ENCODE assay signal across 8 cellular contexts in genomic region chr6:43174263-43175112, GRCh38. TPM values are rescaled to one million over a fixed set of nuclear protein-coding genes. Genes with fewer than 3 reads are reported as not detected.
A peak's percentile ranks its signal among the peaks of the same experiment; 100 is the strongest.
DNase-seq lines count a peak whose midpoint lies in the region; ATAC-seq and TF ChIP-seq lines count a peak whose summit lies in the region.

No MANE protein-coding gene starts in this region.

- no peak overlapping the region for H3K9ac ChIP-seq in PC-3 (ENCODE audit: low read length)
- H3K9ac ChIP-seq in mucosa of rectum (ENCODE audit: low read depth in 1 of 2, low read length in 2 of 2): peak overlapping the region; percentile 65 to 75

- peaks cover 38% of the 10 kb centered on the region for H3K79me2 ChIP-seq in PC-3 (ENCODE audit: low read length)

- peaks cover 42% of the 10 kb centered on the region for H3K4me1 Mint-ChIP-seq in activated T-cell treated with anti-CD3 and anti-CD28 coated beads, Interleukin-2, amount 50 U/mL, for 4 hours (ENCODE audit: low read depth)

- peaks cover 14% of the 10 kb centered on the region for H3K36me3 Mint-ChIP-seq in activated T-cell treated with anti-CD3 and anti-CD28 coated beads, Interleukin-2, amount 50 U/mL, for 4 hours (ENCODE audit: insufficient read depth)

- intact Hi-C loops in PC-3 (cut with micrococcal nuclease): no loop called here

- TF ChIP-seq RAD21 in Ishikawa (IDR thresholded peaks at IDR 0.05; ENCODE audit: low read depth): no peak

- H3K9me2 ChIP-seq in PC-3 (replicated peaks; ENCODE audit: low read length): no peaks in the 10 kb centered on the region

- TF ChIP-seq CTCF in PC-3 (conservative IDR thresholded peaks at IDR 0.05; ENCODE audit: low read depth, low read length): no peak

- H3F3A ChIP-seq in PC-3 (ENCODE audit: low read length, unreplicated experiment): no peaks in the 10 kb centered on the region

- no peaks in the 10 kb centered on the region for H3K27me3 ChIP-seq in PC-3 (ENCODE audit: low read length)
- H3K27me3 ChIP-seq in esophagus (ENCODE audit: control insufficient read depth in 1 of 2, insufficient read depth in 2 of 2, low read length in 2 of 2): no peaks in the 10 kb centered on the region
- H3K27me3 ChIP-seq in mucosa of rectum (ENCODE audit: control insufficient read depth in 2 of 2, insufficient read depth in 2 of 2, low read length in 2 of 2): no peaks in the 10 kb centered on the region

- no peak for TF ChIP-seq EP300 in Ishikawa (IDR thresholded peaks at IDR 0.05; ENCODE audit: borderline replicate concordance)

- 0 to 1% methylated on average over 29 to 32 of the region's 32 CpGs for WGBS in esophagus, 2 donors

- no peaks in the 10 kb centered on the region for H3K9me3 ChIP-seq in PC-3 (ENCODE audit: low read length)
- no peaks in the 10 kb centered on the region for H3K9me3 ChIP-seq in esophagus (ENCODE audit: control insufficient read depth in 2 of 2, insufficient read depth in 1 of 2, low read depth in 1 of 2, low read length in 1 of 2)
- no peaks in the 10 kb centered on the region for H3K9me3 ChIP-seq in mucosa of rectum (ENCODE audit: control insufficient read depth in 2 of 2, low read length in 2 of 2)

- H3K27me3 Mint-ChIP-seq in activated T-cell treated with anti-CD3 and anti-CD28 coated beads, Interleukin-2, amount 50 U/mL, for 4 hours (ENCODE audit: low read depth): no peaks in the 10 kb centered on the region

- H3K27ac ChIP-seq in PC-3 (ENCODE audit: low read length) (peak overlapping the region; percentile 37), esophagus (ENCODE audit: low read depth in 2 of 2, low read length in 1 of 2) (peak overlapping the region; percentile 93 to 97), mucosa of rectum (ENCODE audit: low read depth in 2 of 2, low read length in 2 of 2) (peak overlapping the region; percentile 93 to 94)

- H3K36me3 ChIP-seq in PC-3 (ENCODE audit: low read depth, low read length): peaks cover 31% of the 10 kb centered on the region
- peaks cover 18 to 28% of the 10 kb centered on the region in 2 donors for H3K36me3 ChIP-seq in esophagus (ENCODE audit: control insufficient read depth in 2 of 2, insufficient read depth in 2 of 2, low read length in 1 of 2)
- H3K36me3 ChIP-seq in mucosa of rectum (ENCODE audit: control insufficient read depth in 2 of 2, insufficient read depth in 2 of 2, low read length in 2 of 2): peaks cover 31 to 33% of the 10 kb centered on the region in 2 donors

- DNase-seq in DMS114 treated with DMSO at 0.1 percent for 48 hours (lab: John Stamatoyannopoulos, UW; ENCODE audit: unreplicated experiment) (peak; percentile 92), PC-3 (peak; percentile 98)
- peak; percentile 93 for DNase-seq in activated T-cell treated with anti-CD3 and anti-CD28 coated beads, Interleukin-2, amount 50 U/mL, for 4 hours
- DNase-seq in stimulated activated CD8-positive, alpha-beta memory T cell treated with anti-CD3 and anti-CD28 coated beads, Interleukin-4, amount 100 ng/mL, for 4 hours (ENCODE audit: low read depth in 2 of 2, low spot score in 1 of 2): peak; percentile 81 to 91

- peak overlapping the region; percentile 61 for H2AFZ ChIP-seq in PC-3 (ENCODE audit: low read length)

- ATAC-seq in GM21619 (IDR thresholded peaks at IDR 0.05; ENCODE audit: unreplicated experiment): peak; percentile 68
- peak; percentile 55 for ATAC-seq in PC-3
- ATAC-seq in activated T-cell treated with anti-CD3 and anti-CD28 coated beads, Interleukin-2, amount 50 U/mL, for 4 hours: peak; percentile 64 to 66

- CTCF ChIA-PET in PC-3 (lab: Charles Lee): interaction anchor here (0.6 to 1.0 kb wide), 2 partner anchors 31 to 223 kb away, joined by 5 to 6 read pairs; no protein-coding TSS in a partner anchor

- H3K4me3 Mint-ChIP-seq in activated T-cell treated with anti-CD3 and anti-CD28 coated beads, Interleukin-2, amount 50 U/mL, for 4 hours: peak overlapping the region; percentile 90

- POLR2A ChIA-PET in PC-3 (lab: Charles Lee; ENCODE audit: unreplicated experiment): interaction anchor here (0.5 to 0.6 kb wide), 2 partner anchors 44 to 148 kb away, joined by 3 read pairs; no protein-coding TSS in a partner anchor

- H4K20me1 ChIP-seq in PC-3 (ENCODE audit: low read length): peaks cover 11% of the 10 kb centered on the region

- H3K4me3 ChIP-seq in PC-3 (ENCODE audit: low read length) (peak overlapping the region; percentile 94), esophagus (ENCODE audit: low read depth in 1 of 2, low read length in 2 of 2) (peak overlapping the region; percentile 38 to 71), mucosa of rectum (ENCODE audit: low read length in 2 of 2) (peak overlapping the region; percentile 69 to 72)

- no peaks in the 10 kb centered on the region for H3K9me3 Mint-ChIP-seq in activated T-cell treated with anti-CD3 and anti-CD28 coated beads, Interleukin-2, amount 50 U/mL, for 4 hours

- H3K4me1 ChIP-seq in PC-3 (ENCODE audit: insufficient read depth, low read length) (peaks cover 29% of the 10 kb centered on the region), esophagus (ENCODE audit: control insufficient read depth in 2 of 2, insufficient read depth in 2 of 2, low read length in 1 of 2) (peaks cover 2 to 11% of the 10 kb centered on the region in 2 donors), mucosa of rectum (ENCODE audit: control insufficient read depth in 2 of 2, insufficient read depth in 2 of 2, low read length in 2 of 2) (peaks cover 35 to 39% of the 10 kb centered on the region in 2 donors)

- peak overlapping the region; percentile 86 for H3K4me2 ChIP-seq in PC-3 (ENCODE audit: low read length)

- BruUV-seq in PC-3 (replicated peaks; lab: Mats Ljungman, UMichigan): no TSS peak

TF ChIP-seq in Ishikawa, 13 proteins besides CTCF, POLR2A, EP300 and RAD21:
- TF ChIP-seq FOXM1 (IDR thresholded peaks at IDR 0.05; ENCODE audit: borderline replicate concordance, low read depth) (no peak), TAF1 (IDR thresholded peaks at IDR 0.05; ENCODE audit: low read depth) (0 out of 2 replicates have a peak, but pooled peaks have one; percentile 14), MAX (IDR thresholded peaks at IDR 0.05) (peak; percentile 37; the same call in 1 of the 2 replicates), CREB1 (IDR thresholded peaks at IDR 0.05; ENCODE audit: low read depth) (0 out of 2 replicates have a peak, but pooled peaks have one; percentile 8), REST (IDR thresholded peaks at IDR 0.05; ENCODE audit: low read depth) (no peak), NFIC (IDR thresholded peaks at IDR 0.05) (peak; percentile 65), TEAD4 (IDR thresholded peaks at IDR 0.05) (peak; percentile 81), TCF12 (IDR thresholded peaks at IDR 0.05; ENCODE audit: low read depth) (peak; percentile 61; the same call in 1 of the 2 replicates), YY1 (IDR thresholded peaks at IDR 0.05; ENCODE audit: low read depth) (no peak), EGR1 (IDR thresholded peaks at IDR 0.05) (peak; percentile 42; the same call in 1 of the 2 replicates), CEBPB (IDR thresholded peaks at IDR 0.05) (no peak), ZBTB7A (IDR thresholded peaks at IDR 0.05; ENCODE audit: low read depth) (peak; percentile 46; the same call in 1 of the 2 replicates)
- TF ChIP-seq, protein P1, sequence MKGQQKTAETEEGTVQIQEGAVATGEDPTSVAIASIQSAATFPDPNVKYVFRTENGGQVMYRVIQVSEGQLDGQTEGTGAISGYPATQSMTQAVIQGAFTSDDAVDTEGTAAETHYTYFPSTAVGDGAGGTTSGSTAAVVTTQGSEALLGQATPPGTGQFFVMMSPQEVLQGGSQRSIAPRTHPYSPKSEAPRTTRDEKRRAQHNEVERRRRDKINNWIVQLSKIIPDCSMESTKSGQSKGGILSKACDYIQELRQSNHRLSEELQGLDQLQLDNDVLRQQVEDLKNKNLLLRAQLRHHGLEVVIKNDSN (IDR thresholded peaks at IDR 0.05): no peak

RNA-seq across cellular contexts. Expression of gene SRF, which starts 3.4 kb away (rescaled TPM):
- total RNA-seq in PC-3 (2014; rRNA removed): 35.0 and 44.3 TPM in 2 replicates
- total RNA-seq in activated T-cell treated with anti-CD3 and anti-CD28 coated beads, Interleukin-2, amount 50 U/mL, for 4 hours: 10 to 100 TPM; 72.0 to 80.1 (median 72.8) TPM
- polyA plus RNA-seq in esophagus: 10 to 100 TPM; 17.1 to 23.7 TPM

RNA-seq across cellular contexts. Expression of gene CUL9, which starts 7.5 kb away (rescaled TPM):
- 30.4 and 43.8 TPM in 2 replicates for total RNA-seq in PC-3 (2014; rRNA removed)
- total RNA-seq in activated T-cell treated with anti-CD3 and anti-CD28 coated beads, Interleukin-2, amount 50 U/mL, for 4 hours: 10 to 100 TPM; 29.5 to 32.3 (median 30.4) TPM
- 10 to 100 TPM; 26.6 to 64.9 TPM for polyA plus RNA-seq in esophagus

RNA-seq across cellular contexts. Expression of gene DNPH1, which starts 54.8 kb away (rescaled TPM):
- total RNA-seq in PC-3 (2014; rRNA removed): 128 and 176 TPM in 2 replicates
- total RNA-seq in activated T-cell treated with anti-CD3 and anti-CD28 coated beads, Interleukin-2, amount 50 U/mL, for 4 hours: 10 to 100 TPM; 27.5 to 52.1 (median 51.0) TPM
- 100 to 1,000 TPM in 1 of 2 donors, 10 to 100 TPM in 1; 62.3 to 115 TPM for polyA plus RNA-seq in esophagus

Comparison
In these comparisons a context has a peak if more than half of its experiments do, and no peak if none do; other contexts are left out.
1. Peak in every context shown above with its lines: DNase-seq, ATAC-seq, H3K4me3 ChIP-seq and H3K27ac ChIP-seq.
2. H3K27ac ChIP-seq: peak in every context shown above with its lines; median percentile 95 in esophagus; 94 in mucosa of rectum; 37 in PC-3.